Comparison of ENCODE assay signal across 29 cellular contexts in genomic region chr15:100306098-100306497, GRCh38.
"Had no signal": no experiment of that assay in that cellular context is flagged by ENCODE, and none has a peak within 500 bp of the region (broad histone marks: within the 10 kb centered on the region; RNA-seq: fewer than 3 reads in every experiment).

No MANE protein-coding gene starts in this region.

- H3K36me3 ChIP-seq: neural progenitor cell, neutrophil, ovary, right lobe of liver, sigmoid colon, thoracic aorta, thyroid gland, tibial nerve, upper lobe of left lung, vagina had no signal

- H3K4me1 ChIP-seq: parathyroid adenoma, psoas muscle, right lobe of liver, thyroid gland had no signal

- H3K9me3 ChIP-seq: neutrophil, ovary, right lobe of liver, sigmoid colon, thoracic aorta, thyroid gland, vagina had no signal

- H3K27ac Mint-ChIP-seq: naive B cell; natural killer cell treated with Interleukin-12 subunit alpha and Interleukin-12 subunit beta and Interleukin-15 and Interleukin-18, amount 100 ng/mL, for 72 hours; neural progenitor cell; stimulated activated effector memory CD8-positive, alpha-beta T cell treated with anti-CD3 and anti-CD28 coated beads, Interleukin-12 subunit alpha, Interleukin-12 subunit beta, amount 100 ng/mL, for 72 hours; stimulated activated naive B cell treated with anti-CD40 and anti-IgM and Interleukin-4, amounts not matched to agents 10 μg/mL and 1 μg/mL and 100 μg/mL, for 72 hours; stimulated activated naive CD8-positive, alpha-beta T cell treated with anti-CD3 and anti-CD28 coated beads, Interleukin-15, Interleukin-2, amounts not matched to agents 100 ng/mL and 50 ng/mL, for 24 hours had no signal

- H3K4me3 ChIP-seq: neural progenitor cell, ovary, psoas muscle, right lobe of liver, sigmoid colon, stomach, thoracic aorta, thyroid gland, tibial nerve, upper lobe of left lung, vagina had no signal

- H3K9me3 Mint-ChIP-seq: natural killer cell treated with Interleukin-12 subunit alpha and Interleukin-12 subunit beta and Interleukin-15 and Interleukin-18, amount 100 ng/mL, for 72 hours had no signal

- H3K27ac ChIP-seq: neural progenitor cell, neutrophil, ovary, parathyroid adenoma, psoas muscle, right lobe of liver, sigmoid colon, stomach, thoracic aorta, thyroid gland, tibial nerve, upper lobe of left lung, vagina had no signal

- H3K79me2 ChIP-seq: parathyroid adenoma had no signal

- H3K27me3 Mint-ChIP-seq: stimulated activated naive CD8-positive, alpha-beta T cell treated with anti-CD3 and anti-CD28 coated beads, Interleukin-15, Interleukin-2, amounts not matched to agents 100 ng/mL and 50 ng/mL, for 24 hours had no signal

- ATAC-seq: naive thymus-derived CD8-positive, alpha-beta T cell; natural killer cell treated with Interleukin-12 subunit alpha and Interleukin-12 subunit beta and Interleukin-15 and Interleukin-18, amount 100 ng/mL, for 72 hours; psoas muscle; right cardiac atrium; right lobe of liver; stimulated activated effector memory CD8-positive, alpha-beta T cell treated with anti-CD3 and anti-CD28 coated beads, Interleukin-12 subunit alpha, Interleukin-12 subunit beta, amount 100 ng/mL, for 72 hours; stimulated activated naive B cell treated with anti-CD40 and anti-IgM and Interleukin-4, amounts not matched to agents 10 μg/mL and 1 μg/mL and 100 μg/mL, for 72 hours had no signal

- H2AFZ ChIP-seq: neural progenitor cell, parathyroid adenoma had no signal

- H3K4me1 Mint-ChIP-seq: naive B cell; stimulated activated effector memory CD8-positive, alpha-beta T cell treated with anti-CD3 and anti-CD28 coated beads, Interleukin-12 subunit alpha, Interleukin-12 subunit beta, amount 100 ng/mL, for 72 hours; stimulated activated naive B cell treated with anti-CD40 and anti-IgM and Interleukin-4, amounts not matched to agents 10 μg/mL and 1 μg/mL and 100 μg/mL, for 72 hours had no signal

- DNase-seq: naive B cell; naive thymus-derived CD8-positive, alpha-beta T cell; nucleus accumbens; ovary; posterior cingulate gyrus; psoas muscle; right cardiac atrium; right lobe of liver; sigmoid colon; small intestine; stimulated activated CD4-positive, alpha-beta T cell treated with anti-CD3 and anti-CD28 coated beads, Interleukin-15, amount 100 ng/mL, for 24 hours; stimulated activated CD4-positive, alpha-beta T cell treated with anti-CD3 and anti-CD28 coated beads, Interleukin-2, amount 100 ng/mL, for 24 hours; stimulated activated CD4-positive, alpha-beta T cell treated with anti-CD3 and anti-CD28 coated beads, Interleukin-2, amount 100 ng/mL, for 48 hours; stimulated activated CD4-positive, alpha-beta T cell treated with anti-CD3 and anti-CD28 coated beads, Interleukin-4, amount 100 ng/mL, for 24 hours; stimulated activated naive B cell treated with anti-CD40 and anti-IgM and Interleukin-4, amounts not matched to agents 10 μg/mL and 1 μg/mL and 100 μg/mL, for 72 hours; stimulated activated naive CD4-positive, alpha-beta T cell treated with Interleukin-2 at 50 U/mL for 16 hours; stomach; thyroid gland; trophoblast cell; upper lobe of left lung had no signal

- H3K36me3 Mint-ChIP-seq: naive B cell; neural progenitor cell; stimulated activated effector memory CD8-positive, alpha-beta T cell treated with anti-CD3 and anti-CD28 coated beads, Interleukin-12 subunit alpha, Interleukin-12 subunit beta, amount 100 ng/mL, for 72 hours; stimulated activated naive B cell treated with anti-CD40 and anti-IgM and Interleukin-4, amounts not matched to agents 10 μg/mL and 1 μg/mL and 100 μg/mL, for 72 hours had no signal

- H3K4me2 ChIP-seq: neural progenitor cell had no signal

- H3K9ac ChIP-seq: neural progenitor cell, parathyroid adenoma had no signal

- H3K4me3 Mint-ChIP-seq: naive B cell; natural killer cell treated with Interleukin-12 subunit alpha and Interleukin-12 subunit beta and Interleukin-15 and Interleukin-18, amount 100 ng/mL, for 72 hours; neural progenitor cell; stimulated activated effector memory CD8-positive, alpha-beta T cell treated with anti-CD3 and anti-CD28 coated beads, Interleukin-12 subunit alpha, Interleukin-12 subunit beta, amount 100 ng/mL, for 72 hours; stimulated activated naive B cell treated with anti-CD40 and anti-IgM and Interleukin-4, amounts not matched to agents 10 μg/mL and 1 μg/mL and 100 μg/mL, for 72 hours; stimulated activated naive CD8-positive, alpha-beta T cell treated with anti-CD3 and anti-CD28 coated beads, Interleukin-15, Interleukin-2, amounts not matched to agents 100 ng/mL and 50 ng/mL, for 24 hours had no signal

- H3K27me3 ChIP-seq: neural progenitor cell, ovary, right lobe of liver, sigmoid colon, stomach, thyroid gland, tibial nerve, upper lobe of left lung, vagina had no signal
